In the genomic region with DNA sequence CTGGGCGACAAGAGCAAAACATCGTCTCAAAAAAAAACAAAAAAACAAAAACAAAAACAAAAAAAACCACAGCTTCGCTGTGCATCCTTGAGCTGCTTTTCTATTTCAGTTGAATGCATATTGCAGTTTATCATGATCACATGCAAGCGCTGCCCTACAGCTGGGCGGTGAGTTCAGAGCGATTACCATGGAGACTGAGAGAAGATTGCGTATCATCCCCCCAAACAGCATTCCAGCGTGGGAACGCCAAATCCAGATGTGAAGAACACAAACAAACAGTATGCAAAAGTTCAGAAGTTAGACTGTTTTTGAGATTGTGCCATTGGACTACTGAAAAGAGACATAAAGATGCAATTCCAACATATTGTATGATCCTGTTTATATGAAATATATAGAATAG, we compare ENCODE assay signal across 16 cellular contexts. TPM values are rescaled to one million over a fixed set of nuclear protein-coding genes. Genes with fewer than 3 reads are reported as not detected.
DNase-seq lines count a peak whose midpoint lies in the region; ATAC-seq and TF ChIP-seq lines count a peak whose summit lies in the region.
"Had no signal": no experiment of that assay in that cellular context is flagged by ENCODE, and none has a peak within 500 bp of the region (broad histone marks: within the 10 kb centered on the region; RNA-seq: fewer than 3 reads in every experiment).

No MANE protein-coding gene starts in this region.

- no peak overlapping the region for H3K4me3 Mint-ChIP-seq in activated T-cell treated with anti-CD3 and anti-CD28 coated beads, Interleukin-2, amount 50 U/mL, for 24 hours
- no peak overlapping the region for H3K4me3 Mint-ChIP-seq in activated T-cell treated with anti-CD3 and anti-CD28 coated beads, Interleukin-2, amount 50 U/mL, for 4 hours
- peak overlapping the region in 1 of 2 donors; percentile 18 for H3K4me3 Mint-ChIP-seq in effector memory CD8-positive, alpha-beta T cell
- peak overlapping the region in 4 of 8 donors; percentile 30 to 87 (median 80) for H3K4me3 Mint-ChIP-seq in naive B cell
- H3K4me3 Mint-ChIP-seq: activated naive CD8-positive, alpha-beta T cell treated with anti-CD3 and anti-CD28 coated beads for 36 hours; stimulated activated naive CD8-positive, alpha-beta T cell treated with anti-CD3 and anti-CD28 coated beads, Interleukin-15, amount 100 ng/mL, for 72 hours had no signal

- no peaks in the 10 kb centered on the region for H3K27me3 Mint-ChIP-seq in activated T-cell treated with anti-CD3 and anti-CD28 coated beads, Interleukin-2, amount 50 U/mL, for 24 hours
- H3K27me3 Mint-ChIP-seq in activated T-cell treated with anti-CD3 and anti-CD28 coated beads, Interleukin-2, amount 50 U/mL, for 4 hours (ENCODE audit: low read depth): no peaks in the 10 kb centered on the region
- H3K27me3 Mint-ChIP-seq in effector memory CD8-positive, alpha-beta T cell: no peaks in the 10 kb centered on the region
- H3K27me3 Mint-ChIP-seq in naive B cell: peaks cover 0 to 5% (median 0%) of the 10 kb centered on the region in 3 donors
- H3K27me3 Mint-ChIP-seq: activated naive CD8-positive, alpha-beta T cell treated with anti-CD3 and anti-CD28 coated beads for 36 hours; stimulated activated naive CD8-positive, alpha-beta T cell treated with anti-CD3 and anti-CD28 coated beads, Interleukin-15, amount 100 ng/mL, for 72 hours had no signal

- H3K9me3 Mint-ChIP-seq in activated T-cell treated with anti-CD3 and anti-CD28 coated beads, Interleukin-2, amount 50 U/mL, for 24 hours: no peaks in the 10 kb centered on the region
- H3K9me3 Mint-ChIP-seq in activated T-cell treated with anti-CD3 and anti-CD28 coated beads, Interleukin-2, amount 50 U/mL, for 4 hours: no peaks in the 10 kb centered on the region
- no peaks in the 10 kb centered on the region for H3K9me3 Mint-ChIP-seq in effector memory CD8-positive, alpha-beta T cell
- H3K9me3 Mint-ChIP-seq in naive B cell: no peaks in the 10 kb centered on the region
- H3K9me3 Mint-ChIP-seq: activated naive CD8-positive, alpha-beta T cell treated with anti-CD3 and anti-CD28 coated beads for 36 hours; stimulated activated naive CD8-positive, alpha-beta T cell treated with anti-CD3 and anti-CD28 coated beads, Interleukin-15, amount 100 ng/mL, for 72 hours had no signal

- H3K36me3 Mint-ChIP-seq in activated T-cell treated with anti-CD3 and anti-CD28 coated beads, Interleukin-2, amount 50 U/mL, for 24 hours (ENCODE audit: low read depth): no peaks in the 10 kb centered on the region
- no peaks in the 10 kb centered on the region for H3K36me3 Mint-ChIP-seq in activated T-cell treated with anti-CD3 and anti-CD28 coated beads, Interleukin-2, amount 50 U/mL, for 4 hours (ENCODE audit: insufficient read depth)
- H3K36me3 Mint-ChIP-seq in effector memory CD8-positive, alpha-beta T cell (ENCODE audit: insufficient read depth): peaks cover 7% of the 10 kb centered on the region
- no peaks in the 10 kb centered on the region for H3K36me3 Mint-ChIP-seq in naive B cell
- H3K36me3 Mint-ChIP-seq: activated naive CD8-positive, alpha-beta T cell treated with anti-CD3 and anti-CD28 coated beads for 36 hours had no signal

- no peak for ATAC-seq in activated T-cell treated with anti-CD3 and anti-CD28 coated beads, Interleukin-2, amount 50 U/mL, for 4 hours
- ATAC-seq in effector memory CD8-positive, alpha-beta T cell (replicated peaks): no peak
- ATAC-seq in naive B cell (ENCODE audit: low read depth in 2 of 2): no peak
- ATAC-seq: stimulated activated naive CD8-positive, alpha-beta T cell treated with anti-CD3 and anti-CD28 coated beads, Interleukin-15, amount 100 ng/mL, for 72 hours had no signal

- DNase-seq in activated T-cell treated with anti-CD3 and anti-CD28 coated beads, Interleukin-2, amount 50 U/mL, for 24 hours: no peak
- DNase-seq in activated T-cell treated with anti-CD3 and anti-CD28 coated beads, Interleukin-2, amount 50 U/mL, for 4 hours: no peak
- DNase-seq in effector memory CD8-positive, alpha-beta T cell: no peak
- DNase-seq in naive B cell: no peak
- no peak for DNase-seq in NCI-H2171 treated with DMSO at 0.1 percent for 48 hours (lab: John Stamatoyannopoulos, UW)
- no peak for DNase-seq in UCSD-AML1 (lab: John Stamatoyannopoulos, UW; ENCODE audit: unreplicated experiment)
- no peak for DNase-seq in NCI-H69 (lab: John Stamatoyannopoulos, UW)
- DNase-seq in GM20000 (ENCODE audit: low spot score): no peak
- DNase-seq: activated naive CD8-positive, alpha-beta T cell treated with anti-CD3 and anti-CD28 coated beads for 36 hours; H7; NCI-H2081 treated with DMSO at 0.1 percent for 48 hours; ovary; stimulated activated naive CD8-positive, alpha-beta T cell treated with anti-CD3 and anti-CD28 coated beads, Interleukin-15, amount 100 ng/mL, for 72 hours; SW 1271 had no signal

- H3K27ac Mint-ChIP-seq in activated T-cell treated with anti-CD3 and anti-CD28 coated beads, Interleukin-2, amount 50 U/mL, for 24 hours: peak overlapping the region; percentile 87
- peak overlapping the region; percentile 97 to 99 for H3K27ac Mint-ChIP-seq in effector memory CD8-positive, alpha-beta T cell
- H3K27ac Mint-ChIP-seq in naive B cell: peak overlapping the region in 5 of 6 donors; percentile 83 to 99 (median 98)
- H3K27ac Mint-ChIP-seq: stimulated activated naive CD8-positive, alpha-beta T cell treated with anti-CD3 and anti-CD28 coated beads, Interleukin-15, amount 100 ng/mL, for 72 hours had no signal

- TF ChIP-seq CTCF in GM20000 (IDR thresholded peaks at IDR 0.05; ENCODE audit: extremely low read depth, missing control alignments): no peak

- H3K4me1 Mint-ChIP-seq in activated T-cell treated with anti-CD3 and anti-CD28 coated beads, Interleukin-2, amount 50 U/mL, for 24 hours (ENCODE audit: low read depth): peaks cover 36% of the 10 kb centered on the region
- H3K4me1 Mint-ChIP-seq in activated T-cell treated with anti-CD3 and anti-CD28 coated beads, Interleukin-2, amount 50 U/mL, for 4 hours (ENCODE audit: low read depth): peaks cover 39% of the 10 kb centered on the region
- peaks cover 17 to 29% of the 10 kb centered on the region in 2 donors for H3K4me1 Mint-ChIP-seq in effector memory CD8-positive, alpha-beta T cell (ENCODE audit: low read depth in 2 of 2)
- peaks cover 18 to 60% (median 50%) of the 10 kb centered on the region in 3 donors for H3K4me1 Mint-ChIP-seq in naive B cell

RNA-seq across cellular contexts. Expression of a gene that starts 15.1 kb away (rescaled TPM):
- under 1 TPM in 1 of 3 donors, not detected in 2; 0.08 TPM for total RNA-seq in activated T-cell treated with anti-CD3 and anti-CD28 coated beads, Interleukin-2, amount 50 U/mL, for 4 hours
- not detected for polyA plus RNA-seq in naive B cell (ENCODE audit: low read depth in 6 of 6)
- total RNA-seq: A673; activated naive CD8-positive, alpha-beta T cell treated with anti-CD3 and anti-CD28 coated beads for 36 hours; mononuclear cell had no signal
- polyA plus RNA-seq: ovary had no signal

RNA-seq across cellular contexts. Expression of a gene that starts 28.0 kb away (rescaled TPM):
- 1 to 10 TPM; 1.7 to 2.2 (median 1.8) TPM for total RNA-seq in activated T-cell treated with anti-CD3 and anti-CD28 coated beads, Interleukin-2, amount 50 U/mL, for 4 hours
- polyA plus RNA-seq in naive B cell (ENCODE audit: low read depth in 6 of 6): 1 to 10 TPM; 1.7 to 4.1 (median 3.6) TPM

RNA-seq across cellular contexts. Expression of a gene that starts 52.5 kb away (rescaled TPM):
- 10 to 100 TPM; 42.7 to 49.9 (median 49.4) TPM for total RNA-seq in activated T-cell treated with anti-CD3 and anti-CD28 coated beads, Interleukin-2, amount 50 U/mL, for 4 hours
- 1 to 10 TPM in 3 of 6 donors, under 1 TPM in 2, not detected in 1; 0.16 to 3.6 (median 2.0) TPM for polyA plus RNA-seq in naive B cell (ENCODE audit: low read depth in 6 of 6)

RNA-seq across cellular contexts. Expression of a gene that starts 53.0 kb away (rescaled TPM):
- total RNA-seq in activated T-cell treated with anti-CD3 and anti-CD28 coated beads, Interleukin-2, amount 50 U/mL, for 4 hours: under 1 TPM in 2 of 3 donors, not detected in 1; 0.16 to 0.30 TPM
- polyA plus RNA-seq in naive B cell (ENCODE audit: low read depth in 6 of 6): under 1 TPM in 3 of 6 donors, not detected in 3; 0.40 to 0.98 (median 0.41) TPM
- total RNA-seq: mononuclear cell had no signal
